14 cellular contexts compared by ENCODE assay signal in genomic region chr16:50247906-50248608, GRCh38. TPM values are rescaled to one million over a fixed set of nuclear protein-coding genes. Genes with fewer than 3 reads are reported as not detected.
DNase-seq lines count a peak whose midpoint lies in the region; TF ChIP-seq lines count a peak whose summit lies in the region.
"Had no signal": no experiment of that assay in that cellular context is flagged by ENCODE, and none has a peak within 500 bp of the region (broad histone marks: within the 10 kb centered on the region; RNA-seq: fewer than 3 reads in every experiment).

No MANE protein-coding gene starts in this region.

- peak overlapping the region; percentile 67 for H3K4me3 Mint-ChIP-seq in activated naive CD4-positive, alpha-beta T cell treated with anti-CD3 and anti-CD28 coated beads, Interleukin-2, amount 50 U/mL, for 24 hours
- H3K4me3 Mint-ChIP-seq in immature natural killer cell = peak overlapping the region; percentile 58 to 84 (median 64)

- peaks cover 6% of the 10 kb centered on the region for H3K4me1 Mint-ChIP-seq in activated naive CD4-positive, alpha-beta T cell treated with anti-CD3 and anti-CD28 coated beads, Interleukin-2, amount 50 U/mL, for 24 hours
- peaks cover 54 to 66% of the 10 kb centered on the region in 2 donors for H3K4me1 Mint-ChIP-seq in immature natural killer cell

- peak overlapping the region; percentile 45 for H3K4me3 ChIP-seq in skeletal muscle satellite cell (ENCODE audit: low read length)
- H3K4me3 ChIP-seq in MM.1S (ENCODE audit: low read length) = no peak overlapping the region

- H3K9me3 ChIP-seq in skeletal muscle satellite cell (replicated peaks; ENCODE audit: low read length) (no peaks in the 10 kb centered on the region), MM.1S (replicated peaks; ENCODE audit: insufficient read depth, low read length) (no peaks in the 10 kb centered on the region)

- no peaks in the 10 kb centered on the region for H3K79me2 ChIP-seq in MM.1S (ENCODE audit: low read length)

- no peaks in the 10 kb centered on the region for H3K9me3 Mint-ChIP-seq in activated naive CD4-positive, alpha-beta T cell treated with anti-CD3 and anti-CD28 coated beads, Interleukin-2, amount 50 U/mL, for 24 hours
- no peaks in the 10 kb centered on the region for H3K9me3 Mint-ChIP-seq in immature natural killer cell

- H3K27ac ChIP-seq in RWPE1 (peak overlapping the region; percentile 86), MM.1S (ENCODE audit: low read length) (no peak overlapping the region)

- H3K27ac Mint-ChIP-seq in activated naive CD4-positive, alpha-beta T cell treated with anti-CD3 and anti-CD28 coated beads, Interleukin-2, amount 50 U/mL, for 24 hours = no peak overlapping the region
- H3K27ac Mint-ChIP-seq in immature natural killer cell = peak overlapping the region in 2 of 6 donors; percentile 34 to 40

- H3K4me1 ChIP-seq in skeletal muscle satellite cell (ENCODE audit: control insufficient read depth, insufficient read depth, low read length) (peaks cover 72% of the 10 kb centered on the region), MM.1S (ENCODE audit: low read length) (no peaks in the 10 kb centered on the region)

- H2AFZ ChIP-seq in MM.1S (ENCODE audit: low read length) = no peak overlapping the region

- DNase-seq in activated naive CD4-positive, alpha-beta T cell (lab: John Stamatoyannopoulos, UW) = no peak
- DNase-seq in RWPE1 (ENCODE audit: low spot score) (no peak), immature natural killer cell (no peak), MM.1S (no peak), UCSD-AML1 (lab: John Stamatoyannopoulos, UW; ENCODE audit: unreplicated experiment) (no peak), RPMI8226 (no peak)
- DNase-seq: hypothalamus, kidney glomerular epithelial cell, mesenchymal stem cell, MV-4-11, NCI-H2081, NCI-H510A had no signal

- no peaks in the 10 kb centered on the region for H3K27me3 Mint-ChIP-seq in activated naive CD4-positive, alpha-beta T cell treated with anti-CD3 and anti-CD28 coated beads, Interleukin-2, amount 50 U/mL, for 24 hours
- H3K27me3 Mint-ChIP-seq in immature natural killer cell (ENCODE audit: low read depth in 3 of 3) = peaks cover 0 to 6% (median 2%) of the 10 kb centered on the region in 3 donors

- no peaks in the 10 kb centered on the region for H3K36me3 Mint-ChIP-seq in activated naive CD4-positive, alpha-beta T cell treated with anti-CD3 and anti-CD28 coated beads, Interleukin-2, amount 50 U/mL, for 24 hours
- no peaks in the 10 kb centered on the region for H3K36me3 Mint-ChIP-seq in immature natural killer cell

- H3K9me2 ChIP-seq in MM.1S (replicated peaks; ENCODE audit: insufficient read depth, low read length) = no peaks in the 10 kb centered on the region

- no peaks in the 10 kb centered on the region for H3F3A ChIP-seq in MM.1S (ENCODE audit: insufficient read depth, low read length)

- no peaks in the 10 kb centered on the region for H4K20me1 ChIP-seq in MM.1S (ENCODE audit: insufficient read depth, low read length)

- H3K36me3 ChIP-seq in skeletal muscle satellite cell (ENCODE audit: insufficient read depth, low read length) = no peaks in the 10 kb centered on the region
- H3K36me3 ChIP-seq in MM.1S (replicated peaks; ENCODE audit: insufficient read depth, low read length) = no peaks in the 10 kb centered on the region

- H3K4me2 ChIP-seq in skeletal muscle satellite cell (ENCODE audit: low read length) = peak overlapping the region; percentile 84
- no peak overlapping the region for H3K4me2 ChIP-seq in MM.1S (ENCODE audit: low read depth, low read length)

- TF ChIP-seq CTCF in RWPE1 (conservative IDR thresholded peaks at IDR 0.05; ENCODE audit: low read depth) (no peak), MM.1S (IDR thresholded peaks at IDR 0.05; ENCODE audit: low read length) (no peak)

- H3K9ac ChIP-seq in skeletal muscle satellite cell (ENCODE audit: low read depth, low read length) (peak overlapping the region; percentile 30), MM.1S (ENCODE audit: low read length) (no peak overlapping the region)

- CTCF ChIA-PET in RWPE1 (lab: Yijun Ruan, JAX) = no interaction called here

- H3K27me3 ChIP-seq in skeletal muscle satellite cell (ENCODE audit: control insufficient read depth, insufficient read depth, low read length) (no peaks in the 10 kb centered on the region), MM.1S (replicated peaks; ENCODE audit: insufficient read depth, low read length) (no peaks in the 10 kb centered on the region)

- POLR2A ChIA-PET in RWPE1 (lab: Yijun Ruan, JAX; ENCODE audit: low non-redundant PET) = interaction anchor here (0.5 kb wide), 1 partner anchor 94 kb away, joined by 4 read pairs; no protein-coding TSS in a partner anchor

RNA-seq across cellular contexts. Expression of gene ADCY7, which starts 18.3 kb away (rescaled TPM):
- 100 to 1,000 TPM in 2 of 3 donors, 10 to 100 TPM in 1; 97.6 to 209 (median 108) TPM for polyA plus RNA-seq in immature natural killer cell
- 57.0 and 57.7 TPM in 2 replicates for total RNA-seq in skeletal muscle satellite cell (2012; rRNA removed)
